17 cellular contexts compared by ENCODE assay signal in genomic region chr22:24871611-24872205, GRCh38.
DNase-seq lines count a peak whose midpoint lies in the region; ATAC-seq, FAIRE-seq and TF ChIP-seq lines count a peak whose summit lies in the region.
"Had no signal": no experiment of that assay in that cellular context is flagged by ENCODE, and none has a peak within 500 bp of the region (broad histone marks: within the 10 kb centered on the region; RNA-seq: fewer than 3 reads in every experiment).

No MANE protein-coding gene starts in this region.

- no TSS peak for BruUV-seq in GM12878 (replicated peaks; lab: Mats Ljungman, UMichigan)

- no peak overlapping the region for H2AFZ ChIP-seq in MM.1S (ENCODE audit: low read length)
- no peak overlapping the region for H2AFZ ChIP-seq in GM12878 (ENCODE audit: control insufficient read depth, low read depth, low read length)

- FAIRE-seq in GM12878 (lab: Jason Lieb, UNC) = no peak
- no peak for FAIRE-seq in GM12892 (lab: Jason Lieb, UNC)

- POLR2A ChIA-PET in GM12878 (lab: Charles Lee) = no interaction called here

- SMC1A ChIA-PET in GM12878 (lab: Charles Lee; ENCODE audit: uncharacterized antibody, unreplicated experiment) = no interaction called here

- intact Hi-C loops in GM12878 (cut with micrococcal nuclease; ENCODE audit: unreplicated experiment) = no loop called here

- no peaks in the 10 kb centered on the region for H3K4me1 Mint-ChIP-seq in T-helper 2 cell treated with Interferon-gamma antibody and Interleukin-4, amounts not matched to agents 5 μg/mL and 100 μg/mL, for 36 hours (ENCODE audit: low read depth)
- H3K4me1 Mint-ChIP-seq: CD4-positive, CD25-positive, alpha-beta regulatory T cell had no signal

- no peaks in the 10 kb centered on the region for H3K36me3 Mint-ChIP-seq in T-helper 2 cell treated with Interferon-gamma antibody and Interleukin-4, amounts not matched to agents 5 μg/mL and 100 μg/mL, for 36 hours (ENCODE audit: low read depth)
- H3K36me3 Mint-ChIP-seq: CD4-positive, CD25-positive, alpha-beta regulatory T cell had no signal

- H3K9ac ChIP-seq in MM.1S (ENCODE audit: low read length) (no peak overlapping the region), GM12878 (ENCODE audit: control insufficient read depth, insufficient read depth, low read length) (no peak overlapping the region)

- H3K4me1 ChIP-seq in MM.1S (ENCODE audit: low read length) (no peaks in the 10 kb centered on the region), GM12878 (ENCODE audit: control insufficient read depth, insufficient read depth, low read length) (no peaks in the 10 kb centered on the region)
- H3K4me1 ChIP-seq: SJSA1 had no signal

- CTCF ChIA-PET in GM12878 (lab: Yijun Ruan, JAX) = no interaction called here

- no peak for TF ChIP-seq RAD21 in GM12878 (IDR thresholded peaks at IDR 0.05; ENCODE audit: insufficient read depth, low read depth, low read length)

- no peak for TF ChIP-seq EP300 in GM12878 (IDR thresholded peaks at IDR 0.05; ENCODE audit: borderline replicate concordance in 1 of 2, control insufficient read depth in 1 of 2, low read depth in 2 of 2, low read length in 2 of 2)

- peak; percentile 17 for DNase-seq in GDM1 (lab: John Stamatoyannopoulos, UW)
- DNase-seq in MM.1S = peak; percentile 41
- DNase-seq in T-helper 2 cell treated with Interferon-gamma antibody and Interleukin-4, amounts not matched to agents 5 μg/mL and 100 μg/mL, for 36 hours (ENCODE audit: low spot score) = peak; percentile 10
- DNase-seq in GM12878 (ENCODE audit: low read depth, low spot score) = no peak
- no peak for DNase-seq in GM12892 (ENCODE audit: insufficient read length)
- DNase-seq in pons (ENCODE audit: low spot score) = no peak
- no peak for DNase-seq in NCI-H187 (lab: John Stamatoyannopoulos, UW)
- DNase-seq: ACHN; CD4-positive, CD25-positive, alpha-beta regulatory T cell; DMS79 treated with DMSO at 0.1 percent for 48 hours; H7; NCI-H1417; NCI-H2081; NCI-H526; SW 1271 had no signal

- no peaks in the 10 kb centered on the region for H3K9me2 ChIP-seq in MM.1S (replicated peaks; ENCODE audit: insufficient read depth, low read length)

- H4K20me1 ChIP-seq in MM.1S (ENCODE audit: insufficient read depth, low read length) (no peaks in the 10 kb centered on the region), GM12878 (ENCODE audit: control insufficient read depth, insufficient read depth) (no peaks in the 10 kb centered on the region)

- H3K79me2 ChIP-seq in MM.1S (ENCODE audit: low read length) (no peaks in the 10 kb centered on the region), GM12878 (ENCODE audit: control insufficient read depth, insufficient read depth, low read length) (no peaks in the 10 kb centered on the region)

- no peak overlapping the region for H3K4me3 Mint-ChIP-seq in T-helper 2 cell treated with Interferon-gamma antibody and Interleukin-4, amounts not matched to agents 5 μg/mL and 100 μg/mL, for 36 hours
- H3K4me3 Mint-ChIP-seq: CD4-positive, CD25-positive, alpha-beta regulatory T cell had no signal

- peaks cover 3% of the 10 kb centered on the region for H3K27me3 Mint-ChIP-seq in T-helper 2 cell treated with Interferon-gamma antibody and Interleukin-4, amounts not matched to agents 5 μg/mL and 100 μg/mL, for 36 hours (ENCODE audit: low read depth)

- H3K4me2 ChIP-seq in MM.1S (ENCODE audit: low read depth, low read length) (no peak overlapping the region), GM12878 (ENCODE audit: control insufficient read depth, insufficient read depth) (no peak overlapping the region)

- H3F3A ChIP-seq in MM.1S (ENCODE audit: insufficient read depth, low read length) = no peaks in the 10 kb centered on the region

- ATAC-seq in GM12878 = no peak
- ATAC-seq in GM18517 (IDR thresholded peaks at IDR 0.05; ENCODE audit: unreplicated experiment) = no peak

- RAD21 ChIA-PET in GM12878 (lab: Charles Lee; ENCODE audit: unreplicated experiment) = no interaction called here

- no peak for TF ChIP-seq CTCF in MM.1S (IDR thresholded peaks at IDR 0.05; ENCODE audit: low read length)
- TF ChIP-seq CTCF in GM12878 (IDR thresholded peaks at IDR 0.05 in 2 of 3, conservative IDR thresholded peaks at IDR 0.05 in 1 of 3; ENCODE audit: control insufficient read depth in 2 of 3, extremely low read depth in 1 of 3, insufficient read depth in 1 of 3, low read depth in 3 of 3, low read length in 3 of 3) = no peak

- H3K4me3 ChIP-seq in MM.1S (ENCODE audit: low read length) (no peak overlapping the region), GM12878 (no peak overlapping the region)
- H3K4me3 ChIP-seq: SJSA1 had no signal

- WGBS in GM12878 (ENCODE audit: insufficient coverage, insufficient replicate concordance, low lambda C conversion rate, missing lambda C conversion rate) = 15% methylated on average over 7 of the region's 7 CpGs

- H3K9me3 Mint-ChIP-seq in T-helper 2 cell treated with Interferon-gamma antibody and Interleukin-4, amounts not matched to agents 5 μg/mL and 100 μg/mL, for 36 hours = peaks cover 6% of the 10 kb centered on the region

- no peaks in the 10 kb centered on the region for H3K9me3 ChIP-seq in MM.1S (replicated peaks; ENCODE audit: insufficient read depth, low read length)
- no peaks in the 10 kb centered on the region for H3K9me3 ChIP-seq in GM12878 (replicated peaks; ENCODE audit: control insufficient read depth, insufficient read depth, low read length)
- H3K9me3 ChIP-seq: SJSA1 had no signal

- H3K27ac ChIP-seq in MM.1S (ENCODE audit: low read length) (no peak overlapping the region), GM12878 (ENCODE audit: control insufficient read depth, insufficient read depth) (no peak overlapping the region)
- H3K27ac ChIP-seq: SJSA1 had no signal

- H3K36me3 ChIP-seq in MM.1S (replicated peaks; ENCODE audit: insufficient read depth, low read length) (no peaks in the 10 kb centered on the region), GM12878 (ENCODE audit: control insufficient read depth in 2 of 2, insufficient read depth in 2 of 2, low read length in 1 of 2) (no peaks in the 10 kb centered on the region)
- H3K36me3 ChIP-seq: SJSA1 had no signal

- H3K27me3 ChIP-seq in MM.1S (replicated peaks; ENCODE audit: insufficient read depth, low read length) (peaks cover 52% of the 10 kb centered on the region), GM12878 (replicated peaks in 1 of 2; ENCODE audit: control insufficient read depth in 2 of 2, insufficient read depth in 2 of 2, low read length in 1 of 2) (peaks cover 0 to 3% of the 10 kb centered on the region in 2 experiments; a peak in 1 of 4 replicates)

- H3K27ac Mint-ChIP-seq in T-helper 2 cell treated with Interferon-gamma antibody and Interleukin-4, amounts not matched to agents 5 μg/mL and 100 μg/mL, for 36 hours = no peak overlapping the region
- H3K27ac Mint-ChIP-seq: CD4-positive, CD25-positive, alpha-beta regulatory T cell had no signal

- in situ Hi-C loops in GM12878 (cut with MboI) = no loop called here

- TF ChIP-seq POLR2A in GM12878 (IDR thresholded peaks at IDR 0.05; ENCODE audit: low read depth, low read length) (no peak), GM12892 (IDR thresholded peaks at IDR 0.05; ENCODE audit: low read depth, low read length) (no peak)

TF ChIP-seq in GM12878, 131 proteins besides CTCF, POLR2A, EP300 and RAD21:
- TF ChIP-seq ZBTB40 (IDR thresholded peaks at IDR 0.05; ENCODE audit: borderline replicate concordance) (0 out of 2 replicates have a peak, but pooled peaks have one; percentile 19), NKRF (conservative IDR thresholded peaks at IDR 0.05) (no peak), CREM (IDR thresholded peaks at IDR 0.05; ENCODE audit: low read depth) (no peak)

Comparison
In these comparisons a context has a peak if more than half of its experiments do, and no peak if none do; other contexts are left out.
1. DNase-seq: peak in GDM1 (single experiment), MM.1S (single experiment) and T-helper 2 cell treated with Interferon-gamma antibody and Interleukin-4, amounts not matched to agents 5 μg/mL and 100 μg/mL, for 36 hours (single experiment); none in GM12878 (single experiment), GM12892 (single experiment), pons (single experiment) and NCI-H187 (0 of 2).